ENCODE assay signal across 27 cellular contexts in genomic region chr11:15613231-15613630, GRCh38.
"Had no signal": no experiment of that assay in that cellular context is flagged by ENCODE, and none has a peak within 500 bp of the region (broad histone marks: within the 10 kb centered on the region; RNA-seq: fewer than 3 reads in every experiment).

No MANE protein-coding gene starts in this region.

- H3K4me2 ChIP-seq: neural progenitor cell, smooth muscle cell had no signal

- H3K4me3 ChIP-seq: breast epithelium, esophagus muscularis mucosa, gastrocnemius medialis, neural progenitor cell, right atrium auricular region, smooth muscle cell, upper lobe of left lung had no signal

- H3K9me3 ChIP-seq: breast epithelium, esophagus muscularis mucosa, gastrocnemius medialis, right atrium auricular region, upper lobe of left lung had no signal

- ATAC-seq: gastrocnemius medialis; naive thymus-derived CD8-positive, alpha-beta T cell; stimulated activated memory B cell treated with anti-CD40 and anti-IgM and Interleukin-4, amounts not matched to agents 10 μg/mL and 1 μg/mL and 100 μg/mL, for 72 hours; stimulated activated naive CD8-positive, alpha-beta T cell treated with anti-CD3 and anti-CD28 coated beads, Interleukin-15, amount 100 ng/mL, for 72 hours had no signal

- H3K27me3 ChIP-seq: breast epithelium, esophagus muscularis mucosa, gastrocnemius medialis, neural progenitor cell, right atrium auricular region, upper lobe of left lung had no signal

- H3K36me3 ChIP-seq: breast epithelium, esophagus muscularis mucosa, gastrocnemius medialis, neural progenitor cell, right atrium auricular region, upper lobe of left lung had no signal

- H2AFZ ChIP-seq: neural progenitor cell, parathyroid adenoma had no signal

- H3K79me2 ChIP-seq: parathyroid adenoma had no signal

- H3K4me1 ChIP-seq: breast epithelium had no signal

- H3K27ac ChIP-seq: breast epithelium, neural progenitor cell, parathyroid adenoma, upper lobe of left lung had no signal

- H3K9ac ChIP-seq: neural progenitor cell, parathyroid adenoma had no signal

- DNase-seq: activated CD4-positive, alpha-beta T cell treated with anti-CD3 and anti-CD28 coated beads for 4 hours; activated CD4-positive, alpha-beta T cell treated with anti-CD3 and anti-CD28 coated beads, Interleukin-2, amount 50 U/mL, for 4 hours; activated effector memory CD4-positive, alpha-beta T cell treated with Interleukin-2 at 50 U/mL for 16 hours; activated naive CD4-positive, alpha-beta T cell treated with Interleukin-2 at 50 U/mL for 16 hours; activated naive CD8-positive, alpha-beta T cell treated with anti-CD3 and anti-CD28 coated beads for 36 hours; amniotic stem cell; gastrocnemius medialis; glutamatergic neuron; hippocampal formation; immature natural killer cell; kidney; naive thymus-derived CD8-positive, alpha-beta T cell; occipital lobe; stimulated activated CD4-positive, alpha-beta T cell treated with anti-CD3 and anti-CD28 coated beads, Interleukin-1b, Interleukin-23, amount 100 ng/mL, for 48 hours; stimulated activated CD4-positive, alpha-beta T cell treated with anti-CD3 and anti-CD28 coated beads, Interleukin-4, amount 100 ng/mL, for 4 hours; stimulated activated CD8-positive, alpha-beta memory T cell treated with anti-CD3 and anti-CD28 coated beads, Interleukin-4, amount 100 ng/mL, for 48 hours; stimulated activated naive CD8-positive, alpha-beta T cell treated with anti-CD3 and anti-CD28 coated beads, Interleukin-15, amount 100 ng/mL, for 72 hours; substantia nigra; T-helper 1 cell; upper lobe of left lung had no signal
